8 cellular contexts compared by ENCODE assay signal in genomic region chr6:14270925-14271791, GRCh38.
DNase-seq lines count a peak whose midpoint lies in the region; ATAC-seq and TF ChIP-seq lines count a peak whose summit lies in the region.

No MANE protein-coding gene starts in this region.

- no peak overlapping the region for H3K4me3 ChIP-seq in uterus

- intact Hi-C loops in uterus (cut with DNase I; ENCODE audit: low total_unique reads) = no loop called here

- peaks cover 4% of the 10 kb centered on the region for H3K9me3 Mint-ChIP-seq in type B pancreatic cell

- H3K27me3 ChIP-seq in uterus = no peaks in the 10 kb centered on the region

- H3K4me1 ChIP-seq in uterus = peaks cover 0 to 8% of the 10 kb centered on the region in 2 donors

- no peaks in the 10 kb centered on the region for H3K36me3 ChIP-seq in KOPT-K1 (ENCODE audit: insufficient read depth, low read length)
- H3K36me3 ChIP-seq in uterus = no peaks in the 10 kb centered on the region

- no peak for TF ChIP-seq CTCF in uterus (IDR thresholded peaks at IDR 0.05)
- no peak for TF ChIP-seq CTCF in type B pancreatic cell (conservative IDR thresholded peaks at IDR 0.05)

- ATAC-seq in GM21390 (IDR thresholded peaks at IDR 0.05; ENCODE audit: unreplicated experiment) = no peak
- ATAC-seq in HG02970 (IDR thresholded peaks at IDR 0.05; ENCODE audit: low FRiP score, unreplicated experiment) = no peak

- peaks cover 3% of the 10 kb centered on the region for H3K4me1 Mint-ChIP-seq in type B pancreatic cell (ENCODE audit: unreplicated experiment)

- no peak overlapping the region for H3K4me3 Mint-ChIP-seq in type B pancreatic cell

- no peak for TF ChIP-seq POLR2A in uterus (IDR thresholded peaks at IDR 0.05)

- peaks cover 6% of the 10 kb centered on the region for H3K27me3 Mint-ChIP-seq in type B pancreatic cell

- no peak overlapping the region for H3K27ac Mint-ChIP-seq in type B pancreatic cell

- H3K9me3 ChIP-seq in KOPT-K1 (ENCODE audit: insufficient read depth, low read length, poor library complexity, severe bottlenecking) (peaks cover 16% of the 10 kb centered on the region), uterus (no peaks in the 10 kb centered on the region)

- DNase-seq in activated CD8-positive, alpha-beta memory T cell treated with anti-CD3 and anti-CD28 coated beads, Interleukin-2, amount 50 U/mL, for 48 hours = peak; percentile 76
- DNase-seq in hepatic stellate cell (ENCODE audit: low spot score) (peak; percentile 75), uterus (no peak), type B pancreatic cell (ENCODE audit: extremely low spot score, unreplicated experiment) (no peak)
- DNase-seq in stimulated activated naive CD4-positive, alpha-beta T cell treated with Interleukin-2 at 50 U/mL for 16 hours (lab: John Stamatoyannopoulos, UW) = peak; percentile 41

- no peaks in the 10 kb centered on the region for H3K36me3 Mint-ChIP-seq in type B pancreatic cell

- H3K27ac ChIP-seq in KOPT-K1 (ENCODE audit: low read depth, low read length, poor library complexity, severe bottlenecking) (peak overlapping the region; percentile 71), uterus (no peak overlapping the region)

Comparison
In these comparisons a context has a peak if more than half of its experiments do, and no peak if none do; other contexts are left out.
1. DNase-seq: peak in activated CD8-positive, alpha-beta memory T cell treated with anti-CD3 and anti-CD28 coated beads, Interleukin-2, amount 50 U/mL, for 48 hours (single experiment), hepatic stellate cell (single experiment) and stimulated activated naive CD4-positive, alpha-beta T cell treated with Interleukin-2 at 50 U/mL for 16 hours (single experiment); none in uterus (0 of 2) and type B pancreatic cell (single experiment).